Comparison of ENCODE assay signal across 8 cellular contexts in genomic region chr4:104967034-104967401, GRCh38.
A peak's percentile ranks its signal among the peaks of the same experiment; 100 is the strongest.
DNase-seq lines count a peak whose midpoint lies in the region; ATAC-seq and TF ChIP-seq lines count a peak whose summit lies in the region.

No MANE protein-coding gene starts in this region.

- peak; percentile 39 for ATAC-seq in GM18868 (IDR thresholded peaks at IDR 0.05; ENCODE audit: unreplicated experiment)
- ATAC-seq in HG02852 (IDR thresholded peaks at IDR 0.05; ENCODE audit: unreplicated experiment), result peak; percentile 22
- no peak for ATAC-seq in WTC11

- no peaks in the 10 kb centered on the region for H3K4me1 Mint-ChIP-seq in WTC11

- H3K4me3 Mint-ChIP-seq in WTC11, result no peak overlapping the region

- H3K27ac Mint-ChIP-seq in WTC11, result no peak overlapping the region

- TF ChIP-seq CTCF in WTC11 (IDR thresholded peaks at IDR 0.05), result no peak

- peak; percentile 2 for DNase-seq in NCI-H510A (lab: John Stamatoyannopoulos, UW)
- DNase-seq in kidney tubule cell (ENCODE audit: low spot score), result peak; percentile 22
- no peak for DNase-seq in WTC11 (ENCODE audit: low spot score)
- no peak for DNase-seq in HEK293T (ENCODE audit: extremely low spot score)
- DNase-seq in putamen (ENCODE audit: low spot score), result no peak
- no peak for DNase-seq in cerebellar nuclear complex (lab: John Stamatoyannopoulos, UW)

- CTCF ChIA-PET in WTC11 (lab: Charles Lee), result no interaction called here
- CTCF ChIA-PET in HEK293T (lab: Yijun Ruan, JAX), result no interaction called here

- H3K36me3 Mint-ChIP-seq in WTC11, result no peaks in the 10 kb centered on the region

- peaks cover 15% of the 10 kb centered on the region for H3K9me3 Mint-ChIP-seq in WTC11

- H3K27me3 Mint-ChIP-seq in WTC11 (ENCODE audit: low read depth), result no peaks in the 10 kb centered on the region

- POLR2A ChIA-PET in WTC11 (lab: Charles Lee), result interaction anchor here (0.7 kb wide), 1 partner anchor 19 kb away, joined by 4 read pairs; no protein-coding TSS in a partner anchor
- POLR2A ChIA-PET in HEK293T (lab: Yijun Ruan, JAX), result no interaction called here

TF ChIP-seq in WTC11, 78 proteins besides CTCF, POLR2A, EP300 and RAD21:
- TF ChIP-seq ZNF138 (CRISPR knock-in tag; conservative IDR thresholded peaks at IDR 0.05) (no peak), ZBTB21 (CRISPR knock-in tag; IDR thresholded peaks at IDR 0.05; ENCODE audit: borderline replicate concordance) (no peak)
- TF ChIP-seq, protein P1, sequence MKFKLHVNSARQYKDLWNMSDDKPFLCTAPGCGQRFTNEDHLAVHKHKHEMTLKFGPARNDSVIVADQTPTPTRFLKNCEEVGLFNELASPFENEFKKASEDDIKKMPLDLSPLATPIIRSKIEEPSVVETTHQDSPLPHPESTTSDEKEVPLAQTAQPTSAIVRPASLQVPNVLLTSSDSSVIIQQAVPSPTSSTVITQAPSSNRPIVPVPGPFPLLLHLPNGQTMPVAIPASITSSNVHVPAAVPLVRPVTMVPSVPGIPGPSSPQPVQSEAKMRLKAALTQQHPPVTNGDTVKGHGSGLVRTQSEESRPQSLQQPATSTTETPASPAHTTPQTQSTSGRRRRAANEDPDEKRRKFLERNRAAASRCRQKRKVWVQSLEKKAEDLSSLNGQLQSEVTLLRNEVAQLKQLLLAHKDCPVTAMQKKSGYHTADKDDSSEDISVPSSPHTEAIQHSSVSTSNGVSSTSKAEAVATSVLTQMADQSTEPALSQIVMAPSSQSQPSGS (CRISPR knock-in tag; IDR thresholded peaks at IDR 0.05; ENCODE audit: borderline replicate concordance, low read depth), result no peak
- TF ChIP-seq, protein P2, sequence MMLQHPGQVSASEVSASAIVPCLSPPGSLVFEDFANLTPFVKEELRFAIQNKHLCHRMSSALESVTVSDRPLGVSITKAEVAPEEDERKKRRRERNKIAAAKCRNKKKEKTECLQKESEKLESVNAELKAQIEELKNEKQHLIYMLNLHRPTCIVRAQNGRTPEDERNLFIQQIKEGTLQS (CRISPR knock-in tag; conservative IDR thresholded peaks at IDR 0.05), result no peak
TF ChIP-seq in WTC11: peak in this region for 0.

TF ChIP-seq in HEK293T, 16 proteins besides CTCF, POLR2A, EP300 and RAD21:
- TF ChIP-seq ZNF384 (IDR thresholded peaks at IDR 0.05), result no peak
- TF ChIP-seq FOXM1 (IDR thresholded peaks at IDR 0.05; ENCODE audit: borderline replicate concordance), result no peak
- TF ChIP-seq ARNT (IDR thresholded peaks at IDR 0.05), result no peak
- TF ChIP-seq L3MBTL2 (conservative IDR thresholded peaks at IDR 0.05), result no peak
- TF ChIP-seq SP1 (IDR thresholded peaks at IDR 0.05), result no peak
- TF ChIP-seq LEF1 (IDR thresholded peaks at IDR 0.05; ENCODE audit: borderline replicate concordance), result no peak
- no peak for TF ChIP-seq PKNOX1 (IDR thresholded peaks at IDR 0.05)
- TF ChIP-seq SUZ12 (IDR thresholded peaks at IDR 0.05), result no peak
TF ChIP-seq in HEK293T: peak in this region for 0.

Comparison
In these comparisons a context has a peak if more than half of its experiments do, and no peak if none do; other contexts are left out.
1. DNase-seq: peak in NCI-H510A (single experiment) and kidney tubule cell (single experiment); none in WTC11 (single experiment), HEK293T (single experiment), putamen (single experiment) and cerebellar nuclear complex (0 of 2).